ENCODE assay signal across 13 cellular contexts in the genomic region with DNA sequence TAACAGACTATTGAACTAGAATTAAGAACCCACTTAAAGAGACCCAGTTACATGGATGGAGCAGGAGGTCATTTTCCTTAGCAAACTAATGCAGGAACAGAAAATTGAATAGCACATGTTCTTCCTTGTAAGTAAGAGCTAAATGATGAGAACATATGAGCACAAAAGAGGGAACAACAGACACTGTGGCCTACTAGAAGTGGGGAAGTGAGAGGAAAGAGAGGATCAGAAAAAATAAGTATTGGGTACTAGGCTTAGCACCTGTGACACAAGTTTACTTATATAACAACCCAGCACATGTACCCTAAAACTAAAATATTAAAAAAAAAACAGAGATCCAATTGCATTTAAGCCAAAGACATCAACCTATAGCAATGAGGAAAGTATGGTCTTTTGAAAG. TPM values are rescaled to one million over a fixed set of nuclear protein-coding genes. Genes with fewer than 3 reads are reported as not detected.
DNase-seq lines count a peak whose midpoint lies in the region; ATAC-seq and TF ChIP-seq lines count a peak whose summit lies in the region.
"Had no signal": no experiment of that assay in that cellular context is flagged by ENCODE, and none has a peak within 500 bp of the region (broad histone marks: within the 10 kb centered on the region; RNA-seq: fewer than 3 reads in every experiment).

No MANE protein-coding gene starts in this region.

- peak; percentile 30 for DNase-seq in NOMO-1 treated with DMSO at 0.1 percent for 48 hours (lab: John Stamatoyannopoulos, UW; ENCODE audit: unreplicated experiment)
- DNase-seq in NOMO-1 treated with dmso at 0.1 percent for 144 hours (lab: John Stamatoyannopoulos, UW; ENCODE audit: unreplicated experiment) = no peak
- peak; percentile 6 for DNase-seq in RPMI8226
- DNase-seq in substantia nigra (lab: John Stamatoyannopoulos, UW) = no peak
- DNase-seq in HT-29 (ENCODE audit: low spot score) = no peak
- DNase-seq in endothelial cell (ENCODE audit: low spot score) = no peak
- DNase-seq in tibial nerve (ENCODE audit: low spot score in 2 of 2) = no peak
- DNase-seq: NCI-H524, trophoblast cell had no signal

- H3K9me3 ChIP-seq in tibial nerve = no peaks in the 10 kb centered on the region

- no peaks in the 10 kb centered on the region for H3K9me3 Mint-ChIP-seq in endothelial cell (ENCODE audit: unreplicated experiment)
- H3K9me3 Mint-ChIP-seq: neural crest cell had no signal

- no peak overlapping the region for H3K4me3 Mint-ChIP-seq in endothelial cell (ENCODE audit: unreplicated experiment)
- H3K4me3 Mint-ChIP-seq: activated naive CD8-positive, alpha-beta T cell; neural crest cell had no signal

- TF ChIP-seq CTCF in endothelial cell (IDR thresholded peaks at IDR 0.05; ENCODE audit: unreplicated experiment) = no peak
- no peak for TF ChIP-seq CTCF in tibial nerve (IDR thresholded peaks at IDR 0.05)

- TF ChIP-seq EP300 in tibial nerve (IDR thresholded peaks at IDR 0.05) = no peak

- no peaks in the 10 kb centered on the region for H3K27me3 ChIP-seq in tibial nerve

- no peak for TF ChIP-seq POLR2A in tibial nerve (IDR thresholded peaks at IDR 0.05)

- no peaks in the 10 kb centered on the region for H3K27me3 Mint-ChIP-seq in endothelial cell (ENCODE audit: unreplicated experiment)
- H3K27me3 Mint-ChIP-seq: activated naive CD8-positive, alpha-beta T cell had no signal

- peak; percentile 67 for ATAC-seq in HG02763 (IDR thresholded peaks at IDR 0.05; ENCODE audit: unreplicated experiment)

- peaks cover 0 to 9% (median 0%) of the 10 kb centered on the region in 4 donors for H3K4me1 ChIP-seq in tibial nerve

- no peak overlapping the region for H3K27ac Mint-ChIP-seq in endothelial cell (ENCODE audit: unreplicated experiment)
- H3K27ac Mint-ChIP-seq: activated naive CD8-positive, alpha-beta T cell had no signal

- no peak overlapping the region for H3K4me3 ChIP-seq in tibial nerve

- H3K27ac ChIP-seq in substantia nigra (ENCODE audit: low read depth, low read length, poor library complexity, severe bottlenecking) = peak overlapping the region; percentile 75
- no peak overlapping the region for H3K27ac ChIP-seq in tibial nerve
- H3K27ac ChIP-seq: 22Rv1 had no signal

- no peaks in the 10 kb centered on the region for H3K36me3 ChIP-seq in tibial nerve

- H3K36me3 Mint-ChIP-seq in endothelial cell (ENCODE audit: low read depth, unreplicated experiment) = no peaks in the 10 kb centered on the region

- H3K4me1 Mint-ChIP-seq in endothelial cell (ENCODE audit: unreplicated experiment) = no peaks in the 10 kb centered on the region

RNA-seq across cellular contexts. Expression of a gene that starts 26.2 kb away (rescaled TPM):
- 10.7 and 14.0 TPM in 2 replicates for total RNA-seq in HT-29 (2014; rRNA removed; shearing (Covaris generic))
- total RNA-seq in endothelial cell (ENCODE audit: unreplicated experiment) (20.1 TPM), tibial nerve (10 to 100 TPM; 12.4 to 65.6 (median 27.5) TPM)

Comparison
In these comparisons a context has a peak if more than half of its experiments do, and no peak if none do; other contexts are left out.
1. DNase-seq: peak in NOMO-1 treated with DMSO at 0.1 percent for 48 hours (single experiment) and RPMI8226 (single experiment); none in NOMO-1 treated with dmso at 0.1 percent for 144 hours (single experiment), substantia nigra (0 of 49), HT-29 (single experiment), endothelial cell (single experiment) and tibial nerve (0 of 2).